20 cellular contexts compared by ENCODE assay signal in the genomic region with DNA sequence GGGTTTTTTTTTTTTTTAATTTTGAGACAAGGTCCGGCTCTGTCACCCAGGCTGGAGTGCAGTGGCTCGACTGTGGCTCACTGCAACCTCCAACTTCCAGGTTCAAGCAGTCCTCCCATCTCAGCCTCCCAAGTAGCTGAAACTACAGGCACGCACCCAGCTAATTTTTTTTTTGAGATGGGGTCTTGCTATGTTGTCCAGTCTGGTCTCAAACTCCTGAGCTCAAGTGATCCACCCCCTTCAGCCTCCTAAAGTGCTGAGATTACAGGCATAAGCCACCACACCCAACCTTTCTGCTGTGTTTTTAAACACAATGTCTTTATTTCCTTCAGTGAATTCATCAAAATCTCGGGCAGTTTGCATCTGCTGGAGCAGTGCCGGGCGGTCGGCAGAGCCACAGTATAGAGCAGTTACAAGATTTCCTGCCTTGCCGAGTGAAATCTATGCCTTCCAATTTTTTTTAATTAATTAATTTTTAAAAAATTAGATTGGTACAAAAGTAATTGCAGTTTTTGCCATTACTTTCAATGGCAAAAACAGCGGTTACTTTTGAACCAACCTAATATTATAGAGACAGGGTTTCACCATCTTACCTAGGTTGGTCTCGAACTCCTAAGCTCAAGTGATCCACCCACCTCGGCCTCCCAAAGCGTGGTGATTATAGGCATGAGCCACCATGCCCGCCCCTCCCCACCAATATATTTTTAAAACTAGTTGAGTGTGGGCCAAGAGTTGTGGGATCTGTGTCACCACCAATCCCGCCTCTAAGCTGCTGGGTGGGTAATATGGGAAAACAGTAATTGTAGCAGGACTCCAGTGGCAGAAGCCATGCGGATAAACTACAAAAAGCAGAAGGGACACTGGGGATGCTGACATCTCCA. TPM values are rescaled to one million over a fixed set of nuclear protein-coding genes. Genes with fewer than 3 reads are reported as not detected.
A peak's percentile ranks its signal among the peaks of the same experiment; 100 is the strongest.
DNase-seq lines count a peak whose midpoint lies in the region; ATAC-seq and TF ChIP-seq lines count a peak whose summit lies in the region.
"Had no signal": no experiment of that assay in that cellular context is flagged by ENCODE, and none has a peak within 500 bp of the region (broad histone marks: within the 10 kb centered on the region; RNA-seq: fewer than 3 reads in every experiment).

No MANE protein-coding gene starts in this region.

- H3K27me3 ChIP-seq in right atrium auricular region (no peaks in the 10 kb centered on the region), endodermal cell (ENCODE audit: control insufficient read depth, insufficient read depth, low read length, poor library complexity, severe bottlenecking) (no peaks in the 10 kb centered on the region)

- H3K4me1 Mint-ChIP-seq in endodermal cell, result peaks cover 6% of the 10 kb centered on the region
- peaks cover 14% of the 10 kb centered on the region for H3K4me1 Mint-ChIP-seq in progenitor cell of endocrine pancreas (ENCODE audit: low read depth)
- H3K4me1 Mint-ChIP-seq in effector memory CD8-positive, alpha-beta T cell (ENCODE audit: low read depth in 2 of 2), result peaks cover 16 to 19% of the 10 kb centered on the region in 2 donors

- H3K4me3 ChIP-seq in right atrium auricular region (no peak overlapping the region), endodermal cell (ENCODE audit: low read length) (no peak overlapping the region)
- H3K4me3 ChIP-seq: GM23248 had no signal

- ATAC-seq in effector memory CD8-positive, alpha-beta T cell (replicated peaks), result no peak
- ATAC-seq: Panc1, Right ventricle myocardium inferior had no signal

- H3K4me3 Mint-ChIP-seq in endodermal cell, result no peak overlapping the region
- H3K4me3 Mint-ChIP-seq in progenitor cell of endocrine pancreas (ENCODE audit: low read depth), result no peak overlapping the region
- no peak overlapping the region for H3K4me3 Mint-ChIP-seq in effector memory CD8-positive, alpha-beta T cell

- TF ChIP-seq CTCF in right atrium auricular region (IDR thresholded peaks at IDR 0.05), result no peak
- TF ChIP-seq CTCF in endodermal cell (conservative IDR thresholded peaks at IDR 0.05), result no peak
- TF ChIP-seq CTCF in progenitor cell of endocrine pancreas (IDR thresholded peaks at IDR 0.05; ENCODE audit: unreplicated experiment), result no peak

- no peak overlapping the region for H3K27ac ChIP-seq in right atrium auricular region
- H3K27ac ChIP-seq in endodermal cell (ENCODE audit: low read depth, low read length), result no peak overlapping the region
- H3K27ac ChIP-seq: C4-2B, GM23248 had no signal

- H3K27me3 Mint-ChIP-seq in endodermal cell (ENCODE audit: insufficient read depth) (peaks cover 3% of the 10 kb centered on the region), progenitor cell of endocrine pancreas (no peaks in the 10 kb centered on the region)
- H3K27me3 Mint-ChIP-seq in effector memory CD8-positive, alpha-beta T cell, result no peaks in the 10 kb centered on the region

- H3K4me1 ChIP-seq in right atrium auricular region (no peaks in the 10 kb centered on the region), endodermal cell (ENCODE audit: control insufficient read depth, insufficient read depth, low read length) (no peaks in the 10 kb centered on the region)

- no peaks in the 10 kb centered on the region for H3K36me3 ChIP-seq in right atrium auricular region
- H3K36me3 ChIP-seq in endodermal cell (ENCODE audit: control insufficient read depth, insufficient read depth, low read length), result no peaks in the 10 kb centered on the region

- peak; percentile 24 for DNase-seq in cardiac septum (ENCODE audit: low spot score)
- no peak for DNase-seq in right atrium auricular region (ENCODE audit: low spot score)
- peak; percentile 10 for DNase-seq in endodermal cell
- DNase-seq in progenitor cell of endocrine pancreas (ENCODE audit: low spot score, unreplicated experiment), result no peak
- no peak for DNase-seq in effector memory CD8-positive, alpha-beta T cell
- DNase-seq in mucosa of gallbladder (ENCODE audit: low spot score), result no peak
- DNase-seq in NOMO-1 treated with dmso at 0.1 percent for 144 hours (lab: John Stamatoyannopoulos, UW; ENCODE audit: unreplicated experiment), result no peak
- DNase-seq: DMS 273 treated with DMSO at 0.1 percent for 48 hours, GM23248, HCEC 1CT, KG1, NCI-H1092 treated with DMSO at 0.1 percent for 48 hours, NCI-H1694, NCI-H2107, NCI-H524 had no signal

- intact Hi-C loops in cardiac septum (cut with DNase I), result no loop called here

- H3K9me3 Mint-ChIP-seq in endodermal cell (peaks cover 33% of the 10 kb centered on the region), progenitor cell of endocrine pancreas (ENCODE audit: low read depth) (peaks cover 7% of the 10 kb centered on the region)
- no peaks in the 10 kb centered on the region for H3K9me3 Mint-ChIP-seq in effector memory CD8-positive, alpha-beta T cell

- H3K9me3 ChIP-seq in right atrium auricular region, result no peaks in the 10 kb centered on the region
- H3K9me3 ChIP-seq in endodermal cell (ENCODE audit: control insufficient read depth, low read length), result peaks cover 25% of the 10 kb centered on the region

- no peak overlapping the region for H3K27ac Mint-ChIP-seq in endodermal cell
- H3K27ac Mint-ChIP-seq in progenitor cell of endocrine pancreas, result peak overlapping the region; percentile 85
- no peak overlapping the region for H3K27ac Mint-ChIP-seq in effector memory CD8-positive, alpha-beta T cell

- H3K36me3 Mint-ChIP-seq in endodermal cell (ENCODE audit: low read depth) (peaks cover 3% of the 10 kb centered on the region), progenitor cell of endocrine pancreas (ENCODE audit: insufficient read depth) (peaks cover 2% of the 10 kb centered on the region)
- no peaks in the 10 kb centered on the region for H3K36me3 Mint-ChIP-seq in effector memory CD8-positive, alpha-beta T cell (ENCODE audit: insufficient read depth)

- WGBS in endodermal cell (ENCODE audit: insufficient coverage in 1 of 2, insufficient read length in 1 of 2), 2 experiments, result 83 to 87% methylated on average over 5 to 14 of the region's 15 CpGs

- H3K9ac ChIP-seq in endodermal cell (ENCODE audit: extremely low read depth, low read length, poor library complexity, severe bottlenecking), result no peak overlapping the region
- H3K9ac ChIP-seq: GM23248 had no signal

RNA-seq across cellular contexts. Expression of gene ACY3, which starts 2.7 kb away (rescaled TPM):
- total RNA-seq in cardiac septum (not detected), right atrium auricular region (not detected), endodermal cell (under 1 TPM; 0.20 to 0.71 TPM), progenitor cell of endocrine pancreas (3.0 and 3.4 TPM in 2 replicates), mucosa of gallbladder (16.0 TPM)
- not detected for polyA plus RNA-seq in endodermal cell (2013, experiment 1 of 2)
- not detected for polyA plus RNA-seq in endodermal cell (2013, experiment 2 of 2)
- total RNA-seq: A673, GM23248, Right ventricle myocardium inferior had no signal
- polyA plus RNA-seq: GM23248 had no signal

RNA-seq across cellular contexts. Expression of gene TBX10, which starts 13.6 kb away (rescaled TPM):
- total RNA-seq in cardiac septum (not detected), right atrium auricular region (not detected), endodermal cell (not detected), progenitor cell of endocrine pancreas (not detected in 2 replicates), mucosa of gallbladder (0.14 TPM)
- 1.7 TPM for polyA plus RNA-seq in endodermal cell (2013, experiment 1 of 2)
- polyA plus RNA-seq in endodermal cell (2013, experiment 2 of 2), result 1.7 TPM
- total RNA-seq: A673, GM23248, M059J had no signal
- polyA plus RNA-seq: GM23248 had no signal

RNA-seq across cellular contexts. Expression of gene ALDH3B2, which starts 21.2 kb away (rescaled TPM):
- total RNA-seq in cardiac septum (not detected), right atrium auricular region (not detected), endodermal cell (not detected), progenitor cell of endocrine pancreas (0.67 and 1.6 TPM in 2 replicates), mucosa of gallbladder (0.63 TPM)
- polyA plus RNA-seq in endodermal cell (2013, experiment 1 of 2), result not detected
- not detected for polyA plus RNA-seq in endodermal cell (2013, experiment 2 of 2)
- total RNA-seq: A673, GM23248, M059J, Right ventricle myocardium inferior had no signal
- polyA plus RNA-seq: GM23248 had no signal

RNA-seq across cellular contexts. Expression of gene NUDT8, which starts 23.5 kb away (rescaled TPM):
- total RNA-seq in cardiac septum (31.4 TPM), right atrium auricular region (10 to 100 TPM; 29.8 to 78.6 TPM), endodermal cell (10 to 100 TPM in 1 of 2 donors, 1 to 10 TPM in 1; 9.5 to 13.1 TPM), progenitor cell of endocrine pancreas (5.1 and 6.3 TPM in 2 replicates), mucosa of gallbladder (17.8 TPM)
- polyA plus RNA-seq in endodermal cell (2013, experiment 1 of 2), result 13.6 TPM
- 13.4 TPM for polyA plus RNA-seq in endodermal cell (2013, experiment 2 of 2)

RNA-seq across cellular contexts. Expression of gene NDUFV1, which starts 46.5 kb away (rescaled TPM):
- total RNA-seq in cardiac septum, result 486 TPM
- total RNA-seq in right atrium auricular region, result 100 to 1,000 TPM; 424 to 522 TPM
- 100 to 1,000 TPM; 135 to 160 TPM for total RNA-seq in endodermal cell
- 138 TPM for polyA plus RNA-seq in endodermal cell (2013, experiment 1 of 2)
- 109 TPM for polyA plus RNA-seq in endodermal cell (2013, experiment 2 of 2)
- 137 and 150 TPM in 2 replicates for total RNA-seq in progenitor cell of endocrine pancreas
- total RNA-seq in mucosa of gallbladder, result 202 TPM

Comparison
In these comparisons a context has a peak if more than half of its experiments do, and no peak if none do; other contexts are left out.
1. DNase-seq: peak in cardiac septum (single experiment) and endodermal cell (single experiment); none in right atrium auricular region (single experiment), progenitor cell of endocrine pancreas (single experiment), effector memory CD8-positive, alpha-beta T cell (0 of 3), mucosa of gallbladder (single experiment) and NOMO-1 treated with dmso at 0.1 percent for 144 hours (single experiment).